31 cellular contexts compared by ENCODE assay signal in the genomic region with DNA sequence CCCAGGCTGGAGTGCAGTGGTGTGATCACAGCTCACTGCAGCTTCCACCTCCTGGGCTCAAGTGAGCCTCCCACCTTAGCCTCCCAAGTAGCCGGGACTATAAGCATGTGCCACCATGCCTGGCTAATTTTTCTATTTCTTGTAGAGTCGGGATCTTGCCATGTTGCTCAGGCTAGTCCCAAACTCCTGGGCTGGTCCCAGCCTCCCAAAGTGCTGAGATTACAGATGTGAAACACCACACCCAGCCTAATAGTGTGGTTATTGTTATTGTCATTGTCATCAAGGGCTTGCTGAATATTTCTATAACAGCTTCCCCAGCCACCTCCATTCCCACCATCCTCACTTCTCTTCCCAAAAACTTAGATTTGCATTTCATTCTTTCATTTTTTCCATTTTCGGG. TPM values are rescaled to one million over a fixed set of nuclear protein-coding genes. Genes with fewer than 3 reads are reported as not detected.
"Had no signal": no experiment of that assay in that cellular context is flagged by ENCODE, and none has a peak within 500 bp of the region (broad histone marks: within the 10 kb centered on the region; RNA-seq: fewer than 3 reads in every experiment).

No MANE protein-coding gene starts in this region.

- H3K4me1 ChIP-seq: stomach, suprapubic skin, testis, thyroid gland, tibial artery, tibial nerve, transverse colon, upper lobe of left lung, upper lobe of right lung, uterus, vagina had no signal

- H3K4me3 Mint-ChIP-seq: stimulated activated effector memory CD8-positive, alpha-beta T cell treated with anti-CD3 and anti-CD28 coated beads, Interleukin-12 subunit alpha, Interleukin-12 subunit beta, amount 100 ng/mL, for 72 hours; stimulated activated memory B cell treated with anti-CD40 and anti-IgM and Interleukin-4, amounts not matched to agents 10 μg/mL and 1 μg/mL and 100 μg/mL, for 72 hours; stimulated activated naive B cell treated with anti-CD40 and anti-IgM and Interleukin-4, amounts not matched to agents 10 μg/mL and 1 μg/mL and 100 μg/mL, for 72 hours; stimulated activated naive CD8-positive, alpha-beta T cell treated with anti-CD3 and anti-CD28 coated beads, Interleukin-15, amount 100 ng/mL, for 72 hours; stimulated activated naive CD8-positive, alpha-beta T cell treated with anti-CD3 and anti-CD28 coated beads, Interleukin-15, Interleukin-2, amounts not matched to agents 100 ng/mL and 50 ng/mL, for 24 hours had no signal

- H3K27me3 ChIP-seq: testis, thyroid gland, tibial nerve, upper lobe of left lung, upper lobe of right lung, uterus, vagina had no signal

- H3K27me3 Mint-ChIP-seq: stimulated activated memory B cell treated with anti-CD40 and anti-IgM and Interleukin-4, amounts not matched to agents 10 μg/mL and 1 μg/mL and 100 μg/mL, for 72 hours had no signal

- H3K9me3 ChIP-seq: stomach, suprapubic skin, testis, thoracic aorta, thyroid gland, tibial artery, tibial nerve, transverse colon, upper lobe of left lung, upper lobe of right lung, uterus, vagina had no signal

- H3K27ac ChIP-seq: stomach, suprapubic skin, testis, thoracic aorta, thyroid gland, tibial artery, tibial nerve, transverse colon, upper lobe of left lung, upper lobe of right lung, uterus, vagina had no signal

- DNase-seq: stimulated activated CD4-positive, alpha-beta T cell treated with anti-CD3 and anti-CD28 coated beads, Interleukin-2, amount 100 ng/mL, for 48 hours; stimulated activated CD4-positive, alpha-beta T cell treated with anti-CD3 and anti-CD28 coated beads, Interleukin-4, amount 100 ng/mL, for 1 hour; stimulated activated CD4-positive, alpha-beta T cell treated with anti-CD3 and anti-CD28 coated beads, Interleukin-4, amount 100 ng/mL, for 24 hours; stimulated activated CD4-positive, alpha-beta T cell treated with anti-CD3 and anti-CD28 coated beads, Interleukin-4, amount 100 ng/mL, for 4 hours; stimulated activated CD8-positive, alpha-beta memory T cell treated with anti-CD3 and anti-CD28 coated beads, Interleukin-4, amount 100 ng/mL, for 48 hours; stimulated activated naive B cell treated with anti-CD40 and anti-IgM and Interleukin-4, amounts not matched to agents 10 μg/mL and 1 μg/mL and 100 μg/mL, for 72 hours; stimulated activated naive CD4-positive, alpha-beta T cell; stimulated activated naive CD4-positive, alpha-beta T cell treated with Interleukin-2 at 50 U/mL for 16 hours; stimulated activated naive CD8-positive, alpha-beta T cell treated with anti-CD3 and anti-CD28 coated beads, Interleukin-15, amount 100 ng/mL, for 72 hours; stimulated activated naive CD8-positive, alpha-beta T cell treated with anti-CD3 and anti-CD28 coated beads, Interleukin-15, Interleukin-2, amounts not matched to agents 100 U/mL and 50 U/mL, for 24 hours; stomach; substantia nigra; testis; thyroid gland; tibial artery; transverse colon; trophoblast cell; upper lobe of left lung; upper lobe of right lung; uterus had no signal

- H3K36me3 Mint-ChIP-seq: stimulated activated effector memory CD8-positive, alpha-beta T cell treated with anti-CD3 and anti-CD28 coated beads, Interleukin-12 subunit alpha, Interleukin-12 subunit beta, amount 100 ng/mL, for 72 hours; stimulated activated memory B cell treated with anti-CD40 and anti-IgM and Interleukin-4, amounts not matched to agents 10 μg/mL and 1 μg/mL and 100 μg/mL, for 72 hours; stimulated activated naive B cell treated with anti-CD40 and anti-IgM and Interleukin-4, amounts not matched to agents 10 μg/mL and 1 μg/mL and 100 μg/mL, for 72 hours had no signal

- H3K9me3 Mint-ChIP-seq: stimulated activated effector memory CD8-positive, alpha-beta T cell treated with anti-CD3 and anti-CD28 coated beads, Interleukin-12 subunit alpha, Interleukin-12 subunit beta, amount 100 ng/mL, for 72 hours; stimulated activated naive CD8-positive, alpha-beta T cell treated with anti-CD3 and anti-CD28 coated beads, Interleukin-15, Interleukin-2, amounts not matched to agents 100 ng/mL and 50 ng/mL, for 24 hours had no signal

- H3K27ac Mint-ChIP-seq: stimulated activated effector memory CD8-positive, alpha-beta T cell treated with anti-CD3 and anti-CD28 coated beads, Interleukin-12 subunit alpha, Interleukin-12 subunit beta, amount 100 ng/mL, for 72 hours; stimulated activated memory B cell treated with anti-CD40 and anti-IgM and Interleukin-4, amounts not matched to agents 10 μg/mL and 1 μg/mL and 100 μg/mL, for 72 hours; stimulated activated naive B cell treated with anti-CD40 and anti-IgM and Interleukin-4, amounts not matched to agents 10 μg/mL and 1 μg/mL and 100 μg/mL, for 72 hours; stimulated activated naive CD8-positive, alpha-beta T cell treated with anti-CD3 and anti-CD28 coated beads, Interleukin-15, amount 100 ng/mL, for 72 hours; stimulated activated naive CD8-positive, alpha-beta T cell treated with anti-CD3 and anti-CD28 coated beads, Interleukin-15, Interleukin-2, amounts not matched to agents 100 ng/mL and 50 ng/mL, for 24 hours had no signal

- H3K4me1 Mint-ChIP-seq: stimulated activated effector memory CD8-positive, alpha-beta T cell treated with anti-CD3 and anti-CD28 coated beads, Interleukin-12 subunit alpha, Interleukin-12 subunit beta, amount 100 ng/mL, for 72 hours; stimulated activated memory B cell treated with anti-CD40 and anti-IgM and Interleukin-4, amounts not matched to agents 10 μg/mL and 1 μg/mL and 100 μg/mL, for 72 hours; stimulated activated naive B cell treated with anti-CD40 and anti-IgM and Interleukin-4, amounts not matched to agents 10 μg/mL and 1 μg/mL and 100 μg/mL, for 72 hours; stimulated activated naive CD8-positive, alpha-beta T cell treated with anti-CD3 and anti-CD28 coated beads, Interleukin-15, amount 100 ng/mL, for 72 hours had no signal

- H3K4me3 ChIP-seq: stomach, suprapubic skin, testis, thoracic aorta, thyroid gland, tibial artery, tibial nerve, transverse colon, upper lobe of left lung, upper lobe of right lung, uterus, vagina had no signal

- H3K36me3 ChIP-seq: stomach, suprapubic skin, thoracic aorta, thyroid gland, tibial artery, tibial nerve, transverse colon, upper lobe of left lung, upper lobe of right lung, uterus, vagina had no signal

RNA-seq across cellular contexts. Expression of gene OR2Z1, which starts 2.8 kb away (rescaled TPM):
- total RNA-seq: stomach, subcutaneous adipose tissue, temporal lobe, thoracic aorta, thyroid gland, tibial nerve, transverse colon, upper lobe of left lung, upper lobe of right lung, ureter, urinary bladder, uterus, vagina had no signal

RNA-seq across cellular contexts. Expression of gene ACTL9, which starts 25.7 kb away (rescaled TPM):
- total RNA-seq: stomach, subcutaneous adipose tissue, suprapubic skin, temporal lobe, thoracic aorta, tibial nerve, transverse colon, upper lobe of left lung, upper lobe of right lung, ureter, urinary bladder, uterus, vagina had no signal
